ENCODE assay signal across 21 cellular contexts in genomic region chr15:77480859-77481258, GRCh38.
DNase-seq lines count a peak whose midpoint lies in the region; ATAC-seq and TF ChIP-seq lines count a peak whose summit lies in the region.
"Had no signal": no experiment of that assay in that cellular context is flagged by ENCODE, and none has a peak within 500 bp of the region (broad histone marks: within the 10 kb centered on the region; RNA-seq: fewer than 3 reads in every experiment).

No MANE protein-coding gene starts in this region.

- H3K27me3 ChIP-seq in SK-N-SH (ENCODE audit: insufficient read depth) (no peaks in the 10 kb centered on the region), right cardiac atrium (ENCODE audit: control insufficient read depth, insufficient read depth) (no peaks in the 10 kb centered on the region), skeletal muscle tissue (ENCODE audit: control insufficient read depth in 3 of 3, insufficient read depth in 3 of 3, low read length in 3 of 3) (no peaks in the 10 kb centered on the region)
- H3K27me3 ChIP-seq in naive thymus-derived CD4-positive, alpha-beta T cell (ENCODE audit: control insufficient read depth in 2 of 2, insufficient read depth in 2 of 2, low read length in 2 of 2) = no peaks in the 10 kb centered on the region

- no peak for DNase-seq in SK-N-SH
- no peak for DNase-seq in right cardiac atrium
- DNase-seq in left cardiac atrium = no peak
- DNase-seq in left colon = no peak
- DNase-seq in ACHN = no peak
- DNase-seq in naive thymus-derived CD4-positive, alpha-beta T cell = no peak
- DNase-seq: GF-D8, KG1, MV-4-11, NCI-H187, NCI-H2107, NCI-H226, OCI-M1, SHP77 treated with DMSO at 0.1 percent for 48 hours had no signal

- no peak overlapping the region for H3K9ac ChIP-seq in SK-N-SH
- H3K9ac ChIP-seq in skeletal muscle tissue (ENCODE audit: low read depth in 1 of 3, low read length in 3 of 3) = no peak overlapping the region

- intact Hi-C loops in right cardiac atrium (cut with DNase I) = loop anchor here in 1 of 4 donors (10.0 kb wide), 1 partner anchor 56 kb away; the partner anchor contains the start of genes HMG20A and PEAK1
- intact Hi-C loops in left cardiac atrium (cut with DNase I) = no loop called here
- intact Hi-C loops in left colon (cut with DNase I, micrococcal nuclease) = no loop called here
- intact Hi-C loops in naive thymus-derived CD4-positive, alpha-beta T cell (cut with micrococcal nuclease) = no loop called here

- H3K27ac ChIP-seq in SK-N-SH (ENCODE audit: low read depth in 2 of 2, low read length in 1 of 2) (peak overlapping the region; percentile 43 to 74; a peak in 3 of 4 replicates), right cardiac atrium (ENCODE audit: low read length) (peak overlapping the region; percentile 64), skeletal muscle tissue (ENCODE audit: low read depth, low read length) (peak overlapping the region; percentile 4)
- no peak overlapping the region for H3K27ac ChIP-seq in naive thymus-derived CD4-positive, alpha-beta T cell (ENCODE audit: low read depth, low read length)
- H3K27ac ChIP-seq: 22Rv1 had no signal

- peaks cover 0 to 1% (median 0%) of the 10 kb centered on the region in 11 donors for H3K9me3 Mint-ChIP-seq in naive thymus-derived CD4-positive, alpha-beta T cell

- H3F3A ChIP-seq in SK-N-SH (replicated peaks; ENCODE audit: insufficient read depth) = peaks cover 28% of the 10 kb centered on the region

- H4K20me1 ChIP-seq in SK-N-SH (ENCODE audit: insufficient read depth) = no peaks in the 10 kb centered on the region

- H3K9me3 ChIP-seq in SK-N-SH = no peaks in the 10 kb centered on the region
- no peaks in the 10 kb centered on the region for H3K9me3 ChIP-seq in right cardiac atrium (ENCODE audit: control insufficient read depth, low read length)
- H3K9me3 ChIP-seq in skeletal muscle tissue (ENCODE audit: control insufficient read depth in 3 of 3, low read length in 3 of 3) = no peaks in the 10 kb centered on the region
- H3K9me3 ChIP-seq in naive thymus-derived CD4-positive, alpha-beta T cell (ENCODE audit: control insufficient read depth in 2 of 3, low read length in 3 of 3) = no peaks in the 10 kb centered on the region

- H3K9me2 ChIP-seq in SK-N-SH = no peaks in the 10 kb centered on the region

- no peak for TF ChIP-seq EP300 in SK-N-SH (IDR thresholded peaks at IDR 0.05; ENCODE audit: borderline replicate concordance in 1 of 2, low read depth in 1 of 2, low read length in 1 of 2)

- ATAC-seq in SK-N-SH treated with all-trans-retinoic acid at 6 μM for 48 hours (no peak), right cardiac atrium (no peak), left cardiac atrium (no peak), left colon (peak; percentile 85)
- no peak for ATAC-seq in naive thymus-derived CD4-positive, alpha-beta T cell
- ATAC-seq: GM12878, HCT116, HepG2 had no signal

- no peak for TF ChIP-seq CTCF in SK-N-SH (IDR thresholded peaks at IDR 0.05)

- no peak overlapping the region for H2AFZ ChIP-seq in SK-N-SH (ENCODE audit: low read depth)

- H3K79me2 ChIP-seq in SK-N-SH (ENCODE audit: insufficient read depth) = no peaks in the 10 kb centered on the region

- peak overlapping the region in 2 of 9 donors; percentile 8 for H3K27ac Mint-ChIP-seq in naive thymus-derived CD4-positive, alpha-beta T cell
- H3K27ac Mint-ChIP-seq: B cell had no signal

- H3K4me3 Mint-ChIP-seq in naive thymus-derived CD4-positive, alpha-beta T cell = no peak overlapping the region
- H3K4me3 Mint-ChIP-seq: B cell had no signal

- in situ Hi-C loops in ACHN (cut with HindIII; ENCODE audit: low pct_ligation_motif_present, low pct_unique_long_range_greater_than_20kb, low sequenced_read_pairs) = no loop called here

- H3K4me1 ChIP-seq in SK-N-SH (ENCODE audit: control insufficient read depth in 1 of 2, insufficient read depth in 2 of 2, low read depth in 1 of 2, low read length in 1 of 2) (peaks cover 4 to 44% of the 10 kb centered on the region in 2 experiments), right cardiac atrium (ENCODE audit: control insufficient read depth, insufficient read depth, low read length) (no peaks in the 10 kb centered on the region), skeletal muscle tissue (ENCODE audit: control insufficient read depth in 3 of 3, insufficient read depth in 3 of 3, low read length in 3 of 3) (peaks cover 9 to 19% (median 11%) of the 10 kb centered on the region in 3 donors)
- H3K4me1 ChIP-seq in naive thymus-derived CD4-positive, alpha-beta T cell (ENCODE audit: control insufficient read depth in 2 of 2, insufficient read depth in 2 of 2, low read length in 2 of 2) = no peaks in the 10 kb centered on the region

- POLR2A ChIA-PET in SK-N-SH (lab: Yijun Ruan, JAX) = no interaction called here
- POLR2A ChIA-PET in naive thymus-derived CD4-positive, alpha-beta T cell (lab: Charles Lee) = no interaction called here

- H3K27me3 Mint-ChIP-seq in naive thymus-derived CD4-positive, alpha-beta T cell = no peaks in the 10 kb centered on the region
- H3K27me3 Mint-ChIP-seq: B cell had no signal

- peak overlapping the region; percentile 63; the same call in 1 of the 2 replicates for H3K4me2 ChIP-seq in SK-N-SH

- H3K4me3 ChIP-seq in SK-N-SH (ENCODE audit: low read depth in 2 of 2, low read length in 1 of 2) = no peak overlapping the region
- H3K4me3 ChIP-seq in right cardiac atrium (ENCODE audit: low read length) = no peak overlapping the region
- no peak overlapping the region for H3K4me3 ChIP-seq in skeletal muscle tissue (ENCODE audit: low read length in 3 of 3)
- no peak overlapping the region for H3K4me3 ChIP-seq in naive thymus-derived CD4-positive, alpha-beta T cell (ENCODE audit: low read length)
- H3K4me3 ChIP-seq: GM12878 had no signal

- no peak for TF ChIP-seq RAD21 in SK-N-SH (IDR thresholded peaks at IDR 0.05; ENCODE audit: low read length)

- peaks cover 0 to 9% (median under 1%) of the 10 kb centered on the region in 7 donors for H3K4me1 Mint-ChIP-seq in naive thymus-derived CD4-positive, alpha-beta T cell
- H3K4me1 Mint-ChIP-seq: B cell had no signal

- CTCF ChIA-PET in SK-N-SH (lab: Yijun Ruan, JAX) = interaction anchor here (0.6 to 4.6 kb wide), 3 partner anchors 16 to 1046 kb away, joined by 3 to 16 read pairs (median 4); no protein-coding TSS in a partner anchor
- CTCF ChIA-PET in naive thymus-derived CD4-positive, alpha-beta T cell (lab: Charles Lee) = interaction anchor here (1.5 kb wide), 1 partner anchor 17 kb away, joined by 5 read pairs; no protein-coding TSS in a partner anchor

- H3K36me3 ChIP-seq in SK-N-SH (replicated peaks in 1 of 2; ENCODE audit: control insufficient read depth in 1 of 2, insufficient read depth in 2 of 2, low read length in 1 of 2) (peaks cover 46 to 58% of the 10 kb centered on the region in 2 experiments), skeletal muscle tissue (ENCODE audit: control insufficient read depth in 3 of 3, insufficient read depth in 3 of 3, low read length in 3 of 3) (peaks cover 17 to 31% (median 22%) of the 10 kb centered on the region in 3 donors)
- H3K36me3 ChIP-seq in naive thymus-derived CD4-positive, alpha-beta T cell (ENCODE audit: control insufficient read depth in 2 of 3, insufficient read depth in 3 of 3, low read length in 3 of 3) = peaks cover 0 to 65% (median 4%) of the 10 kb centered on the region in 3 experiments

- H3K36me3 Mint-ChIP-seq in naive thymus-derived CD4-positive, alpha-beta T cell = peaks cover 0 to 61% (median 25%) of the 10 kb centered on the region in 5 donors

TF ChIP-seq in SK-N-SH, 30 proteins besides CTCF, POLR2A, EP300 and RAD21 (continues in another document):
- TF ChIP-seq SIN3A (IDR thresholded peaks at IDR 0.05; ENCODE audit: borderline replicate concordance, low read depth, low read length) (no peak), EZH2phosphoT487 (IDR thresholded peaks at IDR 0.05; ENCODE audit: borderline replicate concordance, low read depth) (no peak), RCOR1 (IDR thresholded peaks at IDR 0.05; ENCODE audit: low read length) (no peak), RFX5 (IDR thresholded peaks at IDR 0.05; ENCODE audit: low read length) (no peak), NRF1 (IDR thresholded peaks at IDR 0.05; ENCODE audit: low read depth, low read length) (no peak), POLR2AphosphoS5 (IDR thresholded peaks at IDR 0.05; ENCODE audit: low read depth, low read length) (no peak), SMC3 (IDR thresholded peaks at IDR 0.05; ENCODE audit: low read depth, low read length) (no peak), GATA2 (CRISPR knock-in tag; IDR thresholded peaks at IDR 0.05) (no peak), USF2 (IDR thresholded peaks at IDR 0.05; ENCODE audit: borderline replicate concordance, low read depth, low read length) (no peak), YY1 (IDR thresholded peaks at IDR 0.05; ENCODE audit: low read depth) (no peak)

TF ChIP-seq in SK-N-SH treated with all-trans-retinoic acid at 6 μM for 48 hours, 23 proteins besides CTCF, POLR2A, EP300 and RAD21:
- TF ChIP-seq, protein P1, sequence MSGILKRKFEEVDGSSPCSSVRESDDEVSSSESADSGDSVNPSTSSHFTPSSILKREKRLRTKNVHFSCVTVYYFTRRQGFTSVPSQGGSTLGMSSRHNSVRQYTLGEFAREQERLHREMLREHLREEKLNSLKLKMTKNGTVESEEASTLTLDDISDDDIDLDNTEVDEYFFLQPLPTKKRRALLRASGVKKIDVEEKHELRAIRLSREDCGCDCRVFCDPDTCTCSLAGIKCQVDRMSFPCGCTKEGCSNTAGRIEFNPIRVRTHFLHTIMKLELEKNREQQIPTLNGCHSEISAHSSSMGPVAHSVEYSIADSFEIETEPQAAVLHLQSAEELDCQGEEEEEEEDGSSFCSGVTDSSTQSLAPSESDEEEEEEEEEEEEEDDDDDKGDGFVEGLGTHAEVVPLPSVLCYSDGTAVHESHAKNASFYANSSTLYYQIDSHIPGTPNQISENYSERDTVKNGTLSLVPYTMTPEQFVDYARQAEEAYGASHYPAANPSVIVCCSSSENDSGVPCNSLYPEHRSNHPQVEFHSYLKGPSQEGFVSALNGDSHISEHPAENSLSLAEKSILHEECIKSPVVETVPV (CRISPR knock-in tag; IDR thresholded peaks at IDR 0.05) = no peak
- TF ChIP-seq, protein P2, sequence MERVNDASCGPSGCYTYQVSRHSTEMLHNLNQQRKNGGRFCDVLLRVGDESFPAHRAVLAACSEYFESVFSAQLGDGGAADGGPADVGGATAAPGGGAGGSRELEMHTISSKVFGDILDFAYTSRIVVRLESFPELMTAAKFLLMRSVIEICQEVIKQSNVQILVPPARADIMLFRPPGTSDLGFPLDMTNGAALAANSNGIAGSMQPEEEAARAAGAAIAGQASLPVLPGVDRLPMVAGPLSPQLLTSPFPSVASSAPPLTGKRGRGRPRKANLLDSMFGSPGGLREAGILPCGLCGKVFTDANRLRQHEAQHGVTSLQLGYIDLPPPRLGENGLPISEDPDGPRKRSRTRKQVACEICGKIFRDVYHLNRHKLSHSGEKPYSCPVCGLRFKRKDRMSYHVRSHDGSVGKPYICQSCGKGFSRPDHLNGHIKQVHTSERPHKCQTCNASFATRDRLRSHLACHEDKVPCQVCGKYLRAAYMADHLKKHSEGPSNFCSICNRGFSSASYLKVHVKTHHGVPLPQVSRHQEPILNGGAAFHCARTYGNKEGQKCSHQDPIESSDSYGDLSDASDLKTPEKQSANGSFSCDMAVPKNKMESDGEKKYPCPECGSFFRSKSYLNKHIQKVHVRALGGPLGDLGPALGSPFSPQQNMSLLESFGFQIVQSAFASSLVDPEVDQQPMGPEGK (CRISPR knock-in tag; IDR thresholded peaks at IDR 0.05; ENCODE audit: borderline replicate concordance) = no peak
- no peak for TF ChIP-seq ARNTL (CRISPR knock-in tag; IDR thresholded peaks at IDR 0.05; ENCODE audit: borderline replicate concordance, low read depth)
- no peak for TF ChIP-seq RARB (CRISPR knock-in tag; IDR thresholded peaks at IDR 0.05)
